8 cellular contexts compared by ENCODE assay signal in the genomic region with DNA sequence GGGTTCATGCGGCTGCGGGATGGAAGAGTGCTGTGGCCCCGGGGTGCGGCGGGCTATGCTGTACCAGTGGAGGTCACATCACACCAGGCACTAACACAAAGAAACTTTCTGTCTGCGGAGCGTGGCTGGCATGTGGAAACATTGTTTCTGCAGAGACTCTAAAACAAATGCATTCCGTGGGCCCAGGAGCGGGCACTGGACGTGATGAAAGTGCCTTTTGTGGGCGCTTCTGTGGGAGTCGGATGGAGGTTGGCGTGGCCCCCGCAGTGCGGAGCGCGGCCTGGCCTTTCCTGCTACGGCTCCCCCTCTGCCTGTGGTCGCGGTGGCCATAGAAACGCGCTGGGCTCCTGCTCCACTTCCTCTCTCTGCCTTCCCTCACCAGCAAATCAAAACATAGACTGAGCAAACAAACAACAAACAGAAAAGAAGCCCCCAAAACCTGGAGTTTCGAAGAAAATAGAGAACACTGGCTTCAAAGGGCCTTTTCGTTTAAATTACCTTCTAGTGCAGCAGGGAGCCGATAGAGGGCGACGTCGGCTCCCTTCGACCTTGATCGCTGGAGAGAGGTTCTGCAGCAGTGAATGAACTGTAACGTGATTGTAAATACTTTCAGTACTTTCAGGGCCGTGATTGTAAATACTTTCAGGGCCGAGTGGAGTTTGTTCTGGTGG. TPM values are rescaled to one million over a fixed set of nuclear protein-coding genes. Genes with fewer than 3 reads are reported as not detected.
DNase-seq lines count a peak whose midpoint lies in the region; ATAC-seq and TF ChIP-seq lines count a peak whose summit lies in the region.

No MANE protein-coding gene starts in this region.

- DNase-seq in AG10803 (ENCODE audit: low read depth) (peak; percentile 15), RPMI8226 (peak; percentile 59), hippocampal formation (lab: John Stamatoyannopoulos, UW) (peak; percentile 77), GOT3 (lab: John Stamatoyannopoulos, UW) (no peak)
- DNase-seq in activated naive CD8-positive, alpha-beta T cell treated with anti-CD3 and anti-CD28 coated beads for 36 hours: peak; percentile 49
- peak; percentile 9 to 38 for DNase-seq in stimulated activated CD4-positive, alpha-beta T cell treated with anti-CD3 and anti-CD28 coated beads, Interleukin-15, amount 100 ng/mL, for 1 hour (ENCODE audit: low read depth in 1 of 2, low spot score in 1 of 2)

- peak overlapping the region; percentile 80 for H3K27ac Mint-ChIP-seq in activated naive CD8-positive, alpha-beta T cell treated with anti-CD3 and anti-CD28 coated beads for 36 hours

- peak overlapping the region; percentile 75 for H3K4me3 Mint-ChIP-seq in activated naive CD8-positive, alpha-beta T cell treated with anti-CD3 and anti-CD28 coated beads for 36 hours

- no peak overlapping the region for H3K4me3 ChIP-seq in AG10803 (ENCODE audit: low read length)

- H3K27me3 Mint-ChIP-seq in activated naive CD8-positive, alpha-beta T cell treated with anti-CD3 and anti-CD28 coated beads for 36 hours: no peaks in the 10 kb centered on the region

- ATAC-seq in GM18867 (IDR thresholded peaks at IDR 0.05; ENCODE audit: unreplicated experiment): peak; percentile 93
- peak; percentile 65 for ATAC-seq in HG03097 (IDR thresholded peaks at IDR 0.05; ENCODE audit: low FRiP score, unreplicated experiment)

- TF ChIP-seq CTCF in AG10803 (conservative IDR thresholded peaks at IDR 0.05; ENCODE audit: low read length): peak; percentile 60

- H3K9me3 Mint-ChIP-seq in activated naive CD8-positive, alpha-beta T cell treated with anti-CD3 and anti-CD28 coated beads for 36 hours: no peaks in the 10 kb centered on the region

- peaks cover 1% of the 10 kb centered on the region for H3K36me3 Mint-ChIP-seq in activated naive CD8-positive, alpha-beta T cell treated with anti-CD3 and anti-CD28 coated beads for 36 hours

- peaks cover 15% of the 10 kb centered on the region for H3K4me1 Mint-ChIP-seq in activated naive CD8-positive, alpha-beta T cell treated with anti-CD3 and anti-CD28 coated beads for 36 hours

RNA-seq across cellular contexts. Expression of a gene that starts 51.4 kb away (rescaled TPM):
- 10 to 100 TPM; 15.3 to 19.7 TPM for total RNA-seq in activated naive CD8-positive, alpha-beta T cell treated with anti-CD3 and anti-CD28 coated beads for 36 hours
